9 cellular contexts compared by ENCODE assay signal in genomic region chr15:33547876-33548275, GRCh38.
DNase-seq lines count a peak whose midpoint lies in the region; ATAC-seq and TF ChIP-seq lines count a peak whose summit lies in the region.
"Had no signal": no experiment of that assay in that cellular context is flagged by ENCODE, and none has a peak within 500 bp of the region (broad histone marks: within the 10 kb centered on the region; RNA-seq: fewer than 3 reads in every experiment).

No MANE protein-coding gene starts in this region.

- peaks cover 28% of the 10 kb centered on the region for H3K9me3 Mint-ChIP-seq in HFFc6

- no peak for TF ChIP-seq CTCF in HFFc6 (IDR thresholded peaks at IDR 0.05)

- no peak for ATAC-seq in GM18517 (IDR thresholded peaks at IDR 0.05; ENCODE audit: unreplicated experiment)

- H3K27me3 Mint-ChIP-seq in HFFc6 (ENCODE audit: insufficient read depth), result peaks cover 8% of the 10 kb centered on the region; the same call in 1 of the 2 replicates

- no peaks in the 10 kb centered on the region for H3K36me3 Mint-ChIP-seq in HFFc6 (ENCODE audit: low read depth)

- no peak overlapping the region for H3K4me3 Mint-ChIP-seq in HFFc6

- H3K27ac Mint-ChIP-seq in HFFc6, result no peak overlapping the region

- DNase-seq in HFFc6 (peak; percentile 19), fibroblast of gingiva (ENCODE audit: low read depth) (peak; percentile 2), pulmonary artery endothelial cell (ENCODE audit: low read depth, low spot score) (peak; percentile 2), GM19238 (ENCODE audit: insufficient read length, low spot score) (no peak)
- no peak for DNase-seq in activated effector memory CD4-positive, alpha-beta T cell treated with anti-CD3 and anti-CD28 coated beads, Interleukin-2, amount 50 U/mL, for 16 hours
- DNase-seq: kidney, NCI-H1694 treated with DMSO at 0.1 percent for 48 hours had no signal

- H3K4me1 Mint-ChIP-seq in HFFc6 (ENCODE audit: low read depth), result no peaks in the 10 kb centered on the region

TF ChIP-seq in PFSK-1, 5 proteins besides CTCF, POLR2A, EP300 and RAD21:
- TF ChIP-seq SIN3A (IDR thresholded peaks at IDR 0.05; ENCODE audit: borderline replicate concordance, insufficient read depth, low read length) (no peak), FOXP2 (optimal IDR thresholded peaks at IDR 0.05; ENCODE audit: borderline replicate concordance, extremely low read depth, extremely low read length, insufficient read depth) (no peak), TAF1 (IDR thresholded peaks at IDR 0.05; ENCODE audit: borderline replicate concordance, insufficient read depth, low read length) (no peak), POLR2AphosphoS5 (IDR thresholded peaks at IDR 0.05; ENCODE audit: low read depth, low read length) (no peak), REST (IDR thresholded peaks at IDR 0.05; ENCODE audit: insufficient read depth in 1 of 2, low read depth in 2 of 2, low read length in 2 of 2) (peak; percentile 76 to 93)

Comparison
In these comparisons a context has a peak if more than half of its experiments do, and no peak if none do; other contexts are left out.
1. DNase-seq: peak in HFFc6 (single experiment), fibroblast of gingiva (single experiment) and pulmonary artery endothelial cell (single experiment); none in activated effector memory CD4-positive, alpha-beta T cell treated with anti-CD3 and anti-CD28 coated beads, Interleukin-2, amount 50 U/mL, for 16 hours (single experiment) and GM19238 (single experiment).